ENCODE assay signal across 28 cellular contexts in the genomic region with DNA sequence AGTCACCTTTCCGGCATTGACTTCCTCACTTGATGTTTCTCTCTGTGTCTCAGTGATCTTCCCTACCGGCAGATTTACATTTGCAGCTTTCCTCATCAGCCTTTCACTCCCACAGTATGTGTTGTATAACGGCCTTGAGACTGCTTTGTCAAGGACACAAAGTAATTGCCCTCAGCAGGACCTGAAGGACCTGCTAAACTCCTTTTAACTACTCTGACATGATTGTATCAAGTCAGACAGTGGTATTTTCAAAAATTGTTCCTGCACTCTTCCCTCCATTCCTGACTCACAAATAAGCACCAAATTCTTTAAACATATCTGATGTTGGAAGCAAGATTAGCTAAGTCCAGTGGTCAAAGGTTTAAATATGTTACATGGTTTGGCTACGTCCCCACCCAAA.
"Had no signal": no experiment of that assay in that cellular context is flagged by ENCODE, and none has a peak within 500 bp of the region (broad histone marks: within the 10 kb centered on the region; RNA-seq: fewer than 3 reads in every experiment).

No MANE protein-coding gene starts in this region.

- H3K4me1 Mint-ChIP-seq: memory B cell; naive thymus-derived CD4-positive, alpha-beta T cell; stimulated activated naive B cell treated with anti-CD40 and anti-IgM and Interleukin-4, amounts not matched to agents 10 μg/mL and 1 μg/mL and 100 μg/mL, for 72 hours had no signal

- H3K36me3 ChIP-seq: esophagus muscularis mucosa, gastroesophageal sphincter, heart left ventricle, ovary, right lobe of liver, suprapubic skin, transverse colon had no signal

- FAIRE-seq: endothelial cell of umbilical vein, small intestine had no signal

- ATAC-seq: foreskin keratinocyte; gastroesophageal sphincter; left colon; naive thymus-derived CD4-positive, alpha-beta T cell; right lobe of liver; stimulated activated naive B cell treated with anti-CD40 and anti-IgM and Interleukin-4, amounts not matched to agents 10 μg/mL and 1 μg/mL and 100 μg/mL, for 72 hours had no signal

- H3K4me1 ChIP-seq: esophagus muscularis mucosa, foreskin keratinocyte, gastroesophageal sphincter, right lobe of liver, suprapubic skin, transverse colon had no signal

- H3K9me3 ChIP-seq: esophagus muscularis mucosa, gastroesophageal sphincter, heart left ventricle, ovary, right lobe of liver, transverse colon had no signal

- H3K27ac ChIP-seq: coronary artery, esophagus muscularis mucosa, foreskin keratinocyte, gastroesophageal sphincter, heart left ventricle, ovary, right lobe of liver, suprapubic skin, transverse colon had no signal

- H3K27ac Mint-ChIP-seq: immature natural killer cell; memory B cell; naive thymus-derived CD4-positive, alpha-beta T cell; stimulated activated naive B cell treated with anti-CD40 and anti-IgM and Interleukin-4, amounts not matched to agents 10 μg/mL and 1 μg/mL and 100 μg/mL, for 72 hours; stimulated activated naive CD8-positive, alpha-beta T cell treated with anti-CD3 and anti-CD28 coated beads, Interleukin-15, Interleukin-2, amounts not matched to agents 100 ng/mL and 50 ng/mL, for 24 hours had no signal

- DNase-seq: dermis blood vessel endothelial cell; effector memory CD4-positive, alpha-beta T cell; foreskin keratinocyte; heart left ventricle; hippocampal formation; immature natural killer cell; islet precursor cell; kidney glomerular epithelial cell; left colon; naive thymus-derived CD4-positive, alpha-beta T cell; occipital lobe; ovary; retina; right lobe of liver; small intestine; stimulated activated CD4-positive, alpha-beta T cell treated with anti-CD3 and anti-CD28 coated beads, Interleukin-15, amount 100 ng/mL, for 24 hours; stimulated activated CD4-positive, alpha-beta T cell treated with anti-CD3 and anti-CD28 coated beads, Interleukin-2, amount 100 ng/mL, for 48 hours; stimulated activated naive B cell treated with anti-CD40 and anti-IgM and Interleukin-4, amounts not matched to agents 10 μg/mL and 1 μg/mL and 100 μg/mL, for 72 hours; transverse colon had no signal

- H3K36me3 Mint-ChIP-seq: memory B cell; naive thymus-derived CD4-positive, alpha-beta T cell; stimulated activated naive B cell treated with anti-CD40 and anti-IgM and Interleukin-4, amounts not matched to agents 10 μg/mL and 1 μg/mL and 100 μg/mL, for 72 hours had no signal

- H3K27me3 ChIP-seq: esophagus muscularis mucosa, foreskin keratinocyte, gastroesophageal sphincter, heart left ventricle, ovary, right lobe of liver, suprapubic skin, transverse colon had no signal

- H3K27me3 Mint-ChIP-seq: memory B cell; naive thymus-derived CD4-positive, alpha-beta T cell; stimulated activated naive B cell treated with anti-CD40 and anti-IgM and Interleukin-4, amounts not matched to agents 10 μg/mL and 1 μg/mL and 100 μg/mL, for 72 hours; stimulated activated naive CD8-positive, alpha-beta T cell treated with anti-CD3 and anti-CD28 coated beads, Interleukin-15, Interleukin-2, amounts not matched to agents 100 ng/mL and 50 ng/mL, for 24 hours had no signal

- H3K4me3 ChIP-seq: coronary artery, esophagus muscularis mucosa, gastroesophageal sphincter, heart left ventricle, lung, ovary, right lobe of liver, suprapubic skin, transverse colon had no signal

- H3K4me3 Mint-ChIP-seq: immature natural killer cell; memory B cell; naive thymus-derived CD4-positive, alpha-beta T cell; nephron; stimulated activated naive B cell treated with anti-CD40 and anti-IgM and Interleukin-4, amounts not matched to agents 10 μg/mL and 1 μg/mL and 100 μg/mL, for 72 hours; stimulated activated naive CD8-positive, alpha-beta T cell treated with anti-CD3 and anti-CD28 coated beads, Interleukin-15, Interleukin-2, amounts not matched to agents 100 ng/mL and 50 ng/mL, for 24 hours had no signal
